ENCODE assay signal across 17 cellular contexts in genomic region chr9:134726722-134727034, GRCh38.
DNase-seq lines count a peak whose midpoint lies in the region; ATAC-seq, FAIRE-seq and TF ChIP-seq lines count a peak whose summit lies in the region.
"Had no signal": no experiment of that assay in that cellular context is flagged by ENCODE, and none has a peak within 500 bp of the region (broad histone marks: within the 10 kb centered on the region; RNA-seq: fewer than 3 reads in every experiment).

No MANE protein-coding gene starts in this region.

- H3K23ac ChIP-seq in H1 (ENCODE audit: insufficient read length): no peak overlapping the region

- H4K91ac ChIP-seq in H1 (replicated peaks; ENCODE audit: insufficient read length, low read length): no peak overlapping the region

- no peak overlapping the region for H3K4me3 ChIP-seq in HEK293 (ENCODE audit: low read depth, low read length)
- H3K4me3 ChIP-seq in H1 (ENCODE audit: extremely low read depth in 1 of 4, insufficient read depth in 2 of 4, low read depth in 3 of 4, low read length in 4 of 4): no peak overlapping the region
- H3K4me3 ChIP-seq: GM23338, HAP-1 had no signal

- H2AK5ac ChIP-seq in H1 (ENCODE audit: low read depth, low read length): no peak overlapping the region

- TF ChIP-seq CTCF in HEK293 (tag by site-specific recombination; IDR thresholded peaks at IDR 0.05) (no peak), H1 (IDR thresholded peaks at IDR 0.05; ENCODE audit: control extremely low read depth in 1 of 3, insufficient read depth in 1 of 3, low read depth in 1 of 3, low read length in 3 of 3) (no peak)

- no peak overlapping the region for H3K18ac ChIP-seq in H1 (ENCODE audit: extremely low read depth, low read length)

- H2BK5ac ChIP-seq in H1 (ENCODE audit: low read depth, low read length): no peak overlapping the region

- no peak overlapping the region for H4K8ac ChIP-seq in H1 (ENCODE audit: extremely low read depth, insufficient read depth, low read length)

- H3K4me3 Mint-ChIP-seq in T-helper 2 cell treated with Interferon-gamma antibody and Interleukin-4, amounts not matched to agents 5 μg/mL and 100 μg/mL, for 36 hours: no peak overlapping the region
- H3K4me3 Mint-ChIP-seq: CD14-positive monocyte; CD4-positive, alpha-beta memory T cell; GM23338 had no signal

- no peak overlapping the region for H3K4me2 ChIP-seq in H1 (ENCODE audit: insufficient read depth in 1 of 2, low read depth in 2 of 2, low read length in 2 of 2)
- H3K4me2 ChIP-seq: GM23338 had no signal

- H4K20me1 ChIP-seq in H1 (replicated peaks in 1 of 2; ENCODE audit: control insufficient read depth in 1 of 2, insufficient read depth in 2 of 2, low read length in 2 of 2): no peaks in the 10 kb centered on the region

- no peak overlapping the region for H3K14ac ChIP-seq in H1 (ENCODE audit: insufficient read length)

- H3K9me3 ChIP-seq in HEK293 (ENCODE audit: control insufficient read depth, insufficient read depth, low read depth, low read length) (no peaks in the 10 kb centered on the region), H1 (ENCODE audit: insufficient read depth in 2 of 2, low read depth in 1 of 2, low read length in 1 of 2) (peaks cover 0 to 11% of the 10 kb centered on the region in 2 experiments; a peak in 1 of 4 replicates)
- H3K9me3 ChIP-seq: HAP-1 had no signal

- no peak overlapping the region for H2AFZ ChIP-seq in H1 (ENCODE audit: low read length)
- H2AFZ ChIP-seq: GM23338 had no signal

- no peak for TF ChIP-seq POLR2A in H1 (IDR thresholded peaks at IDR 0.05; ENCODE audit: control extremely low read depth in 1 of 2, low read depth in 2 of 2, low read length in 2 of 2)

- H3K27me3 Mint-ChIP-seq in T-helper 2 cell treated with Interferon-gamma antibody and Interleukin-4, amounts not matched to agents 5 μg/mL and 100 μg/mL, for 36 hours (ENCODE audit: low read depth): peaks cover 3% of the 10 kb centered on the region

- H3K4ac ChIP-seq in H1 (replicated peaks; ENCODE audit: insufficient read length, low read depth, low read length): no peak overlapping the region

- no peak overlapping the region for H2BK120ac ChIP-seq in H1 (replicated peaks; ENCODE audit: low read depth, low read length)

- 81% methylated on average over 1 of the region's 1 CpG; no CpG with 5 or more reads in 1 of the 2 experiments for WGBS in H1 (ENCODE audit: extremely low coverage in 1 of 2, insufficient coverage in 1 of 2, insufficient read length in 1 of 2, insufficient replicate concordance in 2 of 2, low coverage in 1 of 2, low lambda C conversion rate in 2 of 2, missing lambda C conversion rate in 1 of 2), 2 experiments

- peaks cover 12% of the 10 kb centered on the region for H3K4me1 Mint-ChIP-seq in T-helper 2 cell treated with Interferon-gamma antibody and Interleukin-4, amounts not matched to agents 5 μg/mL and 100 μg/mL, for 36 hours (ENCODE audit: low read depth)

- peaks cover 8% of the 10 kb centered on the region; the same call in 1 of the 2 replicates for H3K23me2 ChIP-seq in H1 (ENCODE audit: low read depth, low read length)

- no peaks in the 10 kb centered on the region for H3K79me1 ChIP-seq in H1 (ENCODE audit: low read depth, low read length)

- TF ChIP-seq EP300 in H1 (IDR thresholded peaks at IDR 0.05; ENCODE audit: borderline replicate concordance in 1 of 2, low read depth in 2 of 2, low read length in 2 of 2): no peak

- no peaks in the 10 kb centered on the region for H3K9me3 Mint-ChIP-seq in T-helper 2 cell treated with Interferon-gamma antibody and Interleukin-4, amounts not matched to agents 5 μg/mL and 100 μg/mL, for 36 hours

- no peak overlapping the region for H2BK15ac ChIP-seq in H1 (ENCODE audit: low read length)

- TF ChIP-seq RAD21 in H1 (IDR thresholded peaks at IDR 0.05 in 1 of 2, conservative IDR thresholded peaks at IDR 0.05 in 1 of 2; ENCODE audit: low read depth in 2 of 2, low read length in 2 of 2): no peak

- H3K27ac Mint-ChIP-seq in T-helper 2 cell treated with Interferon-gamma antibody and Interleukin-4, amounts not matched to agents 5 μg/mL and 100 μg/mL, for 36 hours: no peak overlapping the region
- H3K27ac Mint-ChIP-seq: CD14-positive monocyte; CD4-positive, alpha-beta memory T cell; GM23338 had no signal

- H3K9ac ChIP-seq in H1 (replicated peaks in 1 of 4; ENCODE audit: extremely low read depth in 1 of 4, low read depth in 3 of 4, low read length in 3 of 4): no peak overlapping the region

- POLR2A ChIA-PET in HEK293 (lab: Yijun Ruan, JAX) (no interaction called here), H1 (lab: Charles Lee; ENCODE audit: partially characterized antibody) (no interaction called here)

- FAIRE-seq in H1 (lab: Jason Lieb, UNC) (no peak), urothelium cell line (lab: Jason Lieb, UNC) (peak; percentile 72)
- FAIRE-seq: GM19239, H54 had no signal

- DNase-seq in H1 (ENCODE audit: low read depth in 1 of 2, low spot score in 2 of 2) (no peak), urothelium cell line (ENCODE audit: low spot score) (no peak)
- no peak for DNase-seq in T-helper 2 cell treated with Interferon-gamma antibody and Interleukin-4, amounts not matched to agents 5 μg/mL and 100 μg/mL, for 36 hours (ENCODE audit: low spot score)
- no peak for DNase-seq in stimulated activated CD4-positive, alpha-beta T cell treated with anti-CD3 and anti-CD28 coated beads, Interleukin-4, amount 100 ng/mL, for 4 hours
- DNase-seq: Calu3; CD4-positive, alpha-beta memory T cell; COR-L47; DMS53; DMS79 treated with DMSO at 0.1 percent for 48 hours; GF-D8 had no signal

- ATAC-seq in GM19397 (IDR thresholded peaks at IDR 0.05; ENCODE audit: unreplicated experiment): no peak
- ATAC-seq: GM23338 had no signal

- H3K27ac ChIP-seq in HEK293 (ENCODE audit: extremely low read depth, low read depth, low read length) (no peak overlapping the region), H1 (ENCODE audit: low read depth, low read length) (no peak overlapping the region)

- H3K4me1 ChIP-seq in HEK293 (ENCODE audit: control insufficient read depth, insufficient read depth, low read length): no peaks in the 10 kb centered on the region
- no peaks in the 10 kb centered on the region; a peak in 1 of 7 replicates for H3K4me1 ChIP-seq in H1 (replicated peaks in 1 of 4; ENCODE audit: control insufficient read depth in 3 of 4, insufficient read depth in 4 of 4, low read length in 3 of 4)
- H3K4me1 ChIP-seq: HAP-1 had no signal

- no peak overlapping the region for H4K5ac ChIP-seq in H1 (ENCODE audit: insufficient read length, low read depth, low read length)

- no peaks in the 10 kb centered on the region for H3K27me3 ChIP-seq in H1 (replicated peaks in 1 of 4; ENCODE audit: control insufficient read depth in 3 of 4, extremely low read depth in 1 of 4, insufficient read depth in 3 of 4, low read length in 3 of 4)

- H3K56ac ChIP-seq in H1 (replicated peaks; ENCODE audit: insufficient read length, low read depth, low read length): peak overlapping the region; percentile 75

- H2BK20ac ChIP-seq in H1 (ENCODE audit: low read length): no peak overlapping the region

- no peaks in the 10 kb centered on the region for H3K79me2 ChIP-seq in H1 (ENCODE audit: control insufficient read depth in 1 of 2, insufficient read depth in 2 of 2, low read length in 2 of 2)

- H3K36me3 ChIP-seq in HEK293 (ENCODE audit: control insufficient read depth in 2 of 2, insufficient read depth in 1 of 2, low read length in 2 of 2) (no peaks in the 10 kb centered on the region), H1 (ENCODE audit: control insufficient read depth in 2 of 4, insufficient read depth in 4 of 4, low read length in 3 of 4) (no peaks in the 10 kb centered on the region)
- H3K36me3 ChIP-seq: HAP-1 had no signal

- CTCF ChIA-PET in HEK293 (lab: Yijun Ruan, JAX) (no interaction called here), H1 (lab: Charles Lee; ENCODE audit: partially characterized antibody) (interaction anchor here (1.2 to 1.5 kb wide), 2 partner anchors 12 to 28 kb away, joined by 4 read pairs; no protein-coding TSS in a partner anchor)

- H3K36me3 Mint-ChIP-seq in T-helper 2 cell treated with Interferon-gamma antibody and Interleukin-4, amounts not matched to agents 5 μg/mL and 100 μg/mL, for 36 hours (ENCODE audit: low read depth): no peaks in the 10 kb centered on the region
- H3K36me3 Mint-ChIP-seq: CD14-positive monocyte; CD4-positive, alpha-beta memory T cell had no signal

- no peak overlapping the region for H2BK12ac ChIP-seq in H1 (ENCODE audit: low read depth, low read length)

TF ChIP-seq in HEK293, 187 proteins besides CTCF, POLR2A, EP300 and RAD21:
- TF ChIP-seq ZNF366 (tag by site-specific recombination; conservative IDR thresholded peaks at IDR 0.05) (peak; percentile 96), ZNF549 (tag by site-specific recombination; IDR thresholded peaks at IDR 0.05) (no peak), ZBTB17 (tag by site-specific recombination; IDR thresholded peaks at IDR 0.05) (peak; percentile 96)

TF ChIP-seq in H1, 55 proteins besides CTCF, POLR2A, EP300 and RAD21 (continues in another document):
- TF ChIP-seq ATF2 (IDR thresholded peaks at IDR 0.05; ENCODE audit: low read length): no peak
- TF ChIP-seq FOSL1 (IDR thresholded peaks at IDR 0.05; ENCODE audit: insufficient read depth, low read depth, low read length): no peak
- no peak for TF ChIP-seq SRF (IDR thresholded peaks at IDR 0.05; ENCODE audit: low read depth, low read length)
- TF ChIP-seq RFX5 (IDR thresholded peaks at IDR 0.05; ENCODE audit: borderline replicate concordance, low read depth, low read length): no peak
- no peak for TF ChIP-seq E2F6 (IDR thresholded peaks at IDR 0.05)
- no peak for TF ChIP-seq MAX (IDR thresholded peaks at IDR 0.05)
- TF ChIP-seq CTBP2 (IDR thresholded peaks at IDR 0.05; ENCODE audit: borderline replicate concordance, insufficient read depth, insufficient read length, low read length): no peak
